Comparison of ENCODE assay signal across 8 cellular contexts in the genomic region with DNA sequence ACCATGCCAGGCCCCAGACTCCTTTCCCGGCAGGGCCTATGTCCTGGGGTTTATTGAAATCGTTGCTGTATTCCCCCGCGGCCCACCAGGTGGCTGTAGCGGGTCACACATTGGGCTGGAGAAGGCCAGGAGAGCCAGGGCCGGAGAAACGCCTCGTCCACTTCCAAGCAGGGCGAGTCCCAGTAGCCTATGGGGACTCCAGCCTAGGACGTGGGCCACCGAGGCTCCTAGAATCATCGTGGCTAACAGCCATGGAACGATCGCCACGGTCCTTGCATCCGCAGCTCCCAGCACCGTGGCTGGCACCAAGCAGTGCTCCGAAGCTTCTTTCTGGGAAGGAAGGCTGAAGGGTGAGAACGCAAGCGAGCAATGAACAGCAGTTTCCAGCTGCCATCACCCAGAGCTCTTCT.
DNase-seq lines count a peak whose midpoint lies in the region; ATAC-seq and TF ChIP-seq lines count a peak whose summit lies in the region.

No MANE protein-coding gene starts in this region.

- no peaks in the 10 kb centered on the region for H4K20me1 ChIP-seq in H9 (ENCODE audit: control insufficient read depth, insufficient read depth, insufficient read length)

- H3T11ph ChIP-seq in H9 (ENCODE audit: low read length) = no peak overlapping the region

- H3K14ac ChIP-seq in H9 (ENCODE audit: insufficient read depth, low read length) = no peak overlapping the region

- H2BK20ac ChIP-seq in H9 (ENCODE audit: low read depth, low read length, poor library complexity, severe bottlenecking) = no peak overlapping the region

- POLR2A ChIA-PET in AG04450 (lab: Yijun Ruan, JAX) = interaction anchor here (0.6 kb wide), 1 partner anchor 111 kb away, joined by 3 read pairs; no protein-coding TSS in a partner anchor
- POLR2A ChIA-PET in CD8-positive, alpha-beta memory T cell (lab: Charles Lee) = no interaction called here
- POLR2A ChIA-PET in activated CD4-positive, alpha-beta memory T cell treated with anti-CD3 and anti-CD28 coated beads, Interleukin-2, amount 10 ng/mL, durations not matched to agents 7 days and 5 days (lab: Charles Lee) = no interaction called here

- no peaks in the 10 kb centered on the region for H3K27me3 ChIP-seq in AG04450 (ENCODE audit: control insufficient read depth, insufficient read depth, low read length)
- H3K27me3 ChIP-seq in H9 (ENCODE audit: insufficient read depth, low read length) = no peaks in the 10 kb centered on the region
- H3K27me3 ChIP-seq in skeletal muscle satellite cell (ENCODE audit: control insufficient read depth, insufficient read depth, low read length) = no peaks in the 10 kb centered on the region
- no peaks in the 10 kb centered on the region for H3K27me3 ChIP-seq in CD8-positive, alpha-beta memory T cell (ENCODE audit: insufficient read depth, low read length, poor library complexity, severe bottlenecking)

- CTCF ChIA-PET in AG04450 (lab: Charles Lee) = interaction anchor here (0.6 to 1.5 kb wide), 15 partner anchors 9 to 1873 kb away, joined by 3 to 18 read pairs (median 4); no protein-coding TSS in a partner anchor
- CTCF ChIA-PET in CD8-positive, alpha-beta memory T cell (lab: Charles Lee) = no interaction called here
- CTCF ChIA-PET in activated CD4-positive, alpha-beta memory T cell treated with anti-CD3 and anti-CD28 coated beads, Interleukin-2, amount 10 ng/mL, durations not matched to agents 7 days and 5 days (lab: Charles Lee) = no interaction called here

- TF ChIP-seq CTCF in AG04450 (IDR thresholded peaks at IDR 0.05; ENCODE audit: low read depth, low read length) = peak; percentile 88
- TF ChIP-seq CTCF in H9 (conservative IDR thresholded peaks at IDR 0.05) = peak; percentile 88

- H3K4me2 ChIP-seq in H9 (ENCODE audit: insufficient read depth, insufficient read length, low read length) (no peak overlapping the region), skeletal muscle satellite cell (ENCODE audit: low read length) (peak overlapping the region; percentile 96)

- no peak overlapping the region for H2AK5ac ChIP-seq in H9 (ENCODE audit: insufficient read length, low read length)

- H3K4me3 ChIP-seq in AG04450 (ENCODE audit: low read depth, low read length) (peak overlapping the region; percentile 63), skeletal muscle satellite cell (ENCODE audit: low read length) (peak overlapping the region; percentile 69)
- no peak overlapping the region for H3K4me3 ChIP-seq in CD8-positive, alpha-beta memory T cell (ENCODE audit: low read length)

- no peaks in the 10 kb centered on the region; the same call in 1 of the 2 replicates for H3K4me1 ChIP-seq in H9 (ENCODE audit: insufficient read depth, low read length)
- H3K4me1 ChIP-seq in skeletal muscle satellite cell (ENCODE audit: control insufficient read depth, insufficient read depth, low read length) = no peaks in the 10 kb centered on the region
- H3K4me1 ChIP-seq in CD8-positive, alpha-beta memory T cell (ENCODE audit: insufficient read depth, low read length) = no peaks in the 10 kb centered on the region

- H2AFZ ChIP-seq in H9 (ENCODE audit: low read length) = peak overlapping the region; percentile 14

- no peaks in the 10 kb centered on the region for H3K79me1 ChIP-seq in H9 (ENCODE audit: insufficient read depth, low read depth, low read length, poor library complexity, severe bottlenecking)

- peak; percentile 30 for DNase-seq in AG04450 (ENCODE audit: low read depth, low spot score)
- peak; percentile 94 for DNase-seq in H9
- DNase-seq in amniotic stem cell (lab: John Stamatoyannopoulos, UW) = peak; percentile 34
- peak; percentile 77 for DNase-seq in hepatic stellate cell (ENCODE audit: low spot score)
- no peak for DNase-seq in CD8-positive, alpha-beta memory T cell
- no peak for DNase-seq in activated T-cell treated with anti-CD3 and anti-CD28 coated beads, Interleukin-2, amount 50 U/mL, for 4 hours
- DNase-seq in activated CD4-positive, alpha-beta memory T cell treated with anti-CD3 and anti-CD28 coated beads, Interleukin-2, amount 10 ng/mL, durations not matched to agents 7 days and 5 days = no peak

- H4K8ac ChIP-seq in H9 (replicated peaks; ENCODE audit: insufficient read length, low read depth, low read length) = peak overlapping the region; percentile 21

- H3K36me3 Mint-ChIP-seq in H9 (ENCODE audit: insufficient read depth in 1 of 3, low read depth in 3 of 3) = peaks cover 0 to 10% (median 4%) of the 10 kb centered on the region in 3 experiments; a peak in 5 of 7 replicates
- no peaks in the 10 kb centered on the region for H3K36me3 Mint-ChIP-seq in CD8-positive, alpha-beta memory T cell
- no peaks in the 10 kb centered on the region for H3K36me3 Mint-ChIP-seq in activated T-cell treated with anti-CD3 and anti-CD28 coated beads, Interleukin-2, amount 50 U/mL, for 4 hours (ENCODE audit: insufficient read depth)
- no peaks in the 10 kb centered on the region for H3K36me3 Mint-ChIP-seq in activated CD4-positive, alpha-beta memory T cell treated with anti-CD3 and anti-CD28 coated beads, Interleukin-2, amount 10 ng/mL, durations not matched to agents 7 days and 5 days (ENCODE audit: low read depth)

- H3K4me1 Mint-ChIP-seq in H9 = peaks cover 26 to 29% of the 10 kb centered on the region in 2 experiments
- no peaks in the 10 kb centered on the region for H3K4me1 Mint-ChIP-seq in CD8-positive, alpha-beta memory T cell
- no peaks in the 10 kb centered on the region for H3K4me1 Mint-ChIP-seq in activated T-cell treated with anti-CD3 and anti-CD28 coated beads, Interleukin-2, amount 50 U/mL, for 4 hours (ENCODE audit: low read depth)
- no peaks in the 10 kb centered on the region for H3K4me1 Mint-ChIP-seq in activated CD4-positive, alpha-beta memory T cell treated with anti-CD3 and anti-CD28 coated beads, Interleukin-2, amount 10 ng/mL, durations not matched to agents 7 days and 5 days

- no peak overlapping the region for H3K56ac ChIP-seq in H9 (ENCODE audit: insufficient read length, low read depth, low read length)

- H3K27ac Mint-ChIP-seq in H9 = no peak overlapping the region; a peak in 1 of 7 replicates
- no peak overlapping the region for H3K27ac Mint-ChIP-seq in CD8-positive, alpha-beta memory T cell
- H3K27ac Mint-ChIP-seq in activated CD4-positive, alpha-beta memory T cell treated with anti-CD3 and anti-CD28 coated beads, Interleukin-2, amount 10 ng/mL, durations not matched to agents 7 days and 5 days = no peak overlapping the region

- H3K18ac ChIP-seq in H9 (ENCODE audit: insufficient read length, low read depth, low read length) = peak overlapping the region; percentile 33

- no peak overlapping the region for H2BK120ac ChIP-seq in H9 (ENCODE audit: low read depth, low read length, poor library complexity, severe bottlenecking)

- no peak overlapping the region for H4K5ac ChIP-seq in H9 (ENCODE audit: insufficient read length, low read depth, low read length)

- H3K9me3 ChIP-seq in AG04450 (ENCODE audit: control insufficient read depth, insufficient read depth, low read length) (no peaks in the 10 kb centered on the region), H9 (ENCODE audit: control insufficient read depth, low read depth, low read length) (no peaks in the 10 kb centered on the region), skeletal muscle satellite cell (replicated peaks; ENCODE audit: low read length) (no peaks in the 10 kb centered on the region)
- no peaks in the 10 kb centered on the region for H3K9me3 ChIP-seq in CD8-positive, alpha-beta memory T cell (ENCODE audit: low read length)

- H2BK5ac ChIP-seq in H9 (ENCODE audit: insufficient read length, low read length) = no peak overlapping the region

- no peak overlapping the region for H2BK15ac ChIP-seq in H9 (ENCODE audit: low read depth, low read length)

- no peak overlapping the region for H3K23ac ChIP-seq in H9 (ENCODE audit: insufficient read length, low read depth, low read length)

- peaks cover 3 to 4% of the 10 kb centered on the region in 2 experiments; a peak in 4 of 5 replicates for H3K9me3 Mint-ChIP-seq in H9
- no peaks in the 10 kb centered on the region for H3K9me3 Mint-ChIP-seq in CD8-positive, alpha-beta memory T cell
- no peaks in the 10 kb centered on the region for H3K9me3 Mint-ChIP-seq in activated T-cell treated with anti-CD3 and anti-CD28 coated beads, Interleukin-2, amount 50 U/mL, for 4 hours
- no peaks in the 10 kb centered on the region for H3K9me3 Mint-ChIP-seq in activated CD4-positive, alpha-beta memory T cell treated with anti-CD3 and anti-CD28 coated beads, Interleukin-2, amount 10 ng/mL, durations not matched to agents 7 days and 5 days

- no peak overlapping the region for H2BK12ac ChIP-seq in H9 (ENCODE audit: insufficient read length, low read depth, low read length)

- H3K27ac ChIP-seq in AG04450 (ENCODE audit: low read depth, low read length) (no peak overlapping the region), H9 (ENCODE audit: insufficient read length, low read depth, low read length) (no peak overlapping the region)
- H3K27ac ChIP-seq in CD8-positive, alpha-beta memory T cell (ENCODE audit: low read depth, low read length) = no peak overlapping the region

- no peak for ATAC-seq in activated T-cell treated with anti-CD3 and anti-CD28 coated beads, Interleukin-2, amount 50 U/mL, for 4 hours

- H3K4ac ChIP-seq in H9 (ENCODE audit: low read depth, low read length) = no peak overlapping the region

- H4K91ac ChIP-seq in H9 (ENCODE audit: insufficient read length, low read depth, low read length) = no peak overlapping the region

- no CpG with 5 or more reads among the region's 20 CpGs for WGBS in H9 (ENCODE audit: extremely low coverage, insufficient read length, low lambda C conversion rate)

- H3K36me3 ChIP-seq in skeletal muscle satellite cell (ENCODE audit: insufficient read depth, low read length) = no peaks in the 10 kb centered on the region
- no peaks in the 10 kb centered on the region for H3K36me3 ChIP-seq in CD8-positive, alpha-beta memory T cell (ENCODE audit: insufficient read depth, low read length)

- H3K9ac ChIP-seq in H9 (ENCODE audit: extremely low read depth, insufficient read length, low read length) (no peak overlapping the region), skeletal muscle satellite cell (ENCODE audit: low read depth, low read length) (peak overlapping the region; percentile 50)

- peaks cover 3% of the 10 kb centered on the region for H3K23me2 ChIP-seq in H9 (ENCODE audit: insufficient read length, low read depth, low read length, poor library complexity, severe bottlenecking)

- H3K79me2 ChIP-seq in H9 (ENCODE audit: insufficient read depth, low read length) = no peaks in the 10 kb centered on the region

- H3K27me3 Mint-ChIP-seq in H9 (ENCODE audit: low read depth) = peaks cover 4% of the 10 kb centered on the region
- H3K27me3 Mint-ChIP-seq in CD8-positive, alpha-beta memory T cell = peaks cover 3 to 6% of the 10 kb centered on the region in 2 donors
- peaks cover 4% of the 10 kb centered on the region for H3K27me3 Mint-ChIP-seq in activated T-cell treated with anti-CD3 and anti-CD28 coated beads, Interleukin-2, amount 50 U/mL, for 4 hours (ENCODE audit: low read depth)
- H3K27me3 Mint-ChIP-seq in activated CD4-positive, alpha-beta memory T cell treated with anti-CD3 and anti-CD28 coated beads, Interleukin-2, amount 10 ng/mL, durations not matched to agents 7 days and 5 days = peaks cover 2% of the 10 kb centered on the region

- H3K4me3 Mint-ChIP-seq in H9 = no peak overlapping the region
- no peak overlapping the region for H3K4me3 Mint-ChIP-seq in CD8-positive, alpha-beta memory T cell
- H3K4me3 Mint-ChIP-seq in activated T-cell treated with anti-CD3 and anti-CD28 coated beads, Interleukin-2, amount 50 U/mL, for 4 hours = no peak overlapping the region
- no peak overlapping the region for H3K4me3 Mint-ChIP-seq in activated CD4-positive, alpha-beta memory T cell treated with anti-CD3 and anti-CD28 coated beads, Interleukin-2, amount 10 ng/mL, durations not matched to agents 7 days and 5 days

Comparison
In these comparisons a context has a peak if more than half of its experiments do, and no peak if none do; other contexts are left out.
1. DNase-seq: peak in AG04450 (single experiment), H9 (single experiment), amniotic stem cell (single experiment) and hepatic stellate cell (single experiment); none in CD8-positive, alpha-beta memory T cell (0 of 5), activated T-cell treated with anti-CD3 and anti-CD28 coated beads, Interleukin-2, amount 50 U/mL, for 4 hours (single experiment) and activated CD4-positive, alpha-beta memory T cell treated with anti-CD3 and anti-CD28 coated beads, Interleukin-2, amount 10 ng/mL, durations not matched to agents 7 days and 5 days (single experiment).